In genomic region chrX:120794525-120794975, GRCh38 we compare ENCODE assay signal across 26 cellular contexts.
DNase-seq lines count a peak whose midpoint lies in the region; ATAC-seq, FAIRE-seq and TF ChIP-seq lines count a peak whose summit lies in the region.
"Had no signal": no experiment of that assay in that cellular context is flagged by ENCODE, and none has a peak within 500 bp of the region (broad histone marks: within the 10 kb centered on the region; RNA-seq: fewer than 3 reads in every experiment).

No MANE protein-coding gene starts in this region.

- POLR2A ChIA-PET in activated CD4-positive, alpha-beta T cell treated with anti-CD3 and anti-CD28 coated beads, Interleukin-2, amount 10 ng/mL, durations not matched to agents 7 days and 5 days (lab: Charles Lee): no interaction called here

- no peaks in the 10 kb centered on the region for H3K27me3 ChIP-seq in bronchial epithelial cell (ENCODE audit: control insufficient read depth, insufficient read depth, low read length)
- H3K27me3 ChIP-seq: BLaER1, colonic mucosa, vagina had no signal

- FAIRE-seq in bronchial epithelial cell (lab: Jason Lieb, UNC): no peak
- FAIRE-seq in urothelium cell line (lab: Jason Lieb, UNC): no peak
- FAIRE-seq: D721Med, endometrium, GM19239, H54 had no signal

- no peaks in the 10 kb centered on the region for H3K36me3 ChIP-seq in bronchial epithelial cell (ENCODE audit: control insufficient read depth, insufficient read depth, low read length)
- H3K36me3 ChIP-seq: BLaER1, colonic mucosa, vagina had no signal

- ATAC-seq in GM21390 (IDR thresholded peaks at IDR 0.05; ENCODE audit: unreplicated experiment): no peak

- DNase-seq in activated CD4-positive, alpha-beta T cell treated with anti-CD3 and anti-CD28 coated beads, Interleukin-2, amount 10 ng/mL, durations not matched to agents 7 days and 5 days: no peak
- no peak for DNase-seq in activated CD4-positive, alpha-beta T cell treated with anti-CD3 and anti-CD28 coated beads for 1 hour
- DNase-seq in NCI-H226: peak; percentile 32
- peak; percentile 72 for DNase-seq in bronchial epithelial cell (ENCODE audit: low read depth)
- DNase-seq in myocyte (ENCODE audit: low read depth): peak; percentile 35
- DNase-seq in urothelium cell line (ENCODE audit: low spot score): no peak
- DNase-seq in superior temporal gyrus (ENCODE audit: extremely low spot score): no peak
- DNase-seq: aorta; colonic mucosa; foreskin melanocyte; GDM1; IMR-90; left cardiac atrium; MM.1S; NCI-H1436 treated with DMSO at 0.1 percent for 48 hours; NCI-H748 treated with DMSO at 0.1 percent for 48 hours; stimulated activated CD8-positive, alpha-beta memory T cell treated with anti-CD3 and anti-CD28 coated beads, Interleukin-4, amount 100 ng/mL, for 48 hours had no signal

- H3K9me3 Mint-ChIP-seq in activated CD4-positive, alpha-beta T cell treated with anti-CD3 and anti-CD28 coated beads, Interleukin-2, amount 10 ng/mL, durations not matched to agents 7 days and 5 days: no peaks in the 10 kb centered on the region

- peaks cover 48% of the 10 kb centered on the region for H3K4me1 Mint-ChIP-seq in activated CD4-positive, alpha-beta T cell treated with anti-CD3 and anti-CD28 coated beads, Interleukin-2, amount 10 ng/mL, durations not matched to agents 7 days and 5 days

- H3K27me3 Mint-ChIP-seq in activated CD4-positive, alpha-beta T cell treated with anti-CD3 and anti-CD28 coated beads, Interleukin-2, amount 10 ng/mL, durations not matched to agents 7 days and 5 days: no peaks in the 10 kb centered on the region
- H3K27me3 Mint-ChIP-seq: progenitor cell of endocrine pancreas had no signal

- no peak for TF ChIP-seq CTCF in bronchial epithelial cell (IDR thresholded peaks at IDR 0.05; ENCODE audit: insufficient read depth, low read length, severe bottlenecking)

- H3K27ac Mint-ChIP-seq in activated CD4-positive, alpha-beta T cell treated with anti-CD3 and anti-CD28 coated beads, Interleukin-2, amount 10 ng/mL, durations not matched to agents 7 days and 5 days: peak overlapping the region; percentile 57
- H3K27ac Mint-ChIP-seq: progenitor cell of endocrine pancreas had no signal

- CTCF ChIA-PET in activated CD4-positive, alpha-beta T cell treated with anti-CD3 and anti-CD28 coated beads, Interleukin-2, amount 10 ng/mL, durations not matched to agents 7 days and 5 days (lab: Charles Lee): no interaction called here

- no peak overlapping the region for H3K4me3 Mint-ChIP-seq in activated CD4-positive, alpha-beta T cell treated with anti-CD3 and anti-CD28 coated beads, Interleukin-2, amount 10 ng/mL, durations not matched to agents 7 days and 5 days
- H3K4me3 Mint-ChIP-seq: neural crest cell had no signal

- H3K4me3 ChIP-seq in bronchial epithelial cell (ENCODE audit: low read depth, low read length): no peak overlapping the region
- H3K4me3 ChIP-seq: BLaER1, colonic mucosa, vagina had no signal

- H3K36me3 Mint-ChIP-seq in activated CD4-positive, alpha-beta T cell treated with anti-CD3 and anti-CD28 coated beads, Interleukin-2, amount 10 ng/mL, durations not matched to agents 7 days and 5 days (ENCODE audit: low read depth): no peaks in the 10 kb centered on the region

Comparison
In these comparisons a context has a peak if more than half of its experiments do, and no peak if none do; other contexts are left out.
1. DNase-seq: peak in NCI-H226 (single experiment), bronchial epithelial cell (single experiment) and myocyte (single experiment); none in activated CD4-positive, alpha-beta T cell treated with anti-CD3 and anti-CD28 coated beads, Interleukin-2, amount 10 ng/mL, durations not matched to agents 7 days and 5 days (single experiment), activated CD4-positive, alpha-beta T cell treated with anti-CD3 and anti-CD28 coated beads for 1 hour (single experiment), urothelium cell line (single experiment) and superior temporal gyrus (single experiment).